Comparison of ENCODE assay signal across 26 cellular contexts in genomic region chr6:150100745-150101144, GRCh38. TPM values are rescaled to one million over a fixed set of nuclear protein-coding genes. Genes with fewer than 3 reads are reported as not detected.
"Had no signal": no experiment of that assay in that cellular context is flagged by ENCODE, and none has a peak within 500 bp of the region (broad histone marks: within the 10 kb centered on the region; RNA-seq: fewer than 3 reads in every experiment).

No MANE protein-coding gene starts in this region.

- H3K4me3 ChIP-seq: left ventricle myocardium inferior, lung, mucosa of descending colon, psoas muscle, right lobe of liver, smooth muscle cell, stomach, testis, thyroid gland, transverse colon, upper lobe of left lung, vagina had no signal

- H3K79me2 ChIP-seq: parathyroid adenoma had no signal

- ATAC-seq: mucosa of descending colon; naive thymus-derived CD4-positive, alpha-beta T cell; natural killer cell treated with Interleukin-12 subunit alpha and Interleukin-12 subunit beta and Interleukin-15 and Interleukin-18, amount 100 ng/mL, for 72 hours; psoas muscle; right lobe of liver; stimulated activated naive B cell treated with anti-CD40 and anti-IgM and Interleukin-4, amounts not matched to agents 10 μg/mL and 1 μg/mL and 100 μg/mL, for 72 hours; stimulated activated naive CD8-positive, alpha-beta T cell treated with anti-CD3 and anti-CD28 coated beads, Interleukin-15, Interleukin-2, amounts not matched to agents 100 U/mL and 50 U/mL, for 24 hours had no signal

- H3K36me3 Mint-ChIP-seq: immature natural killer cell; naive thymus-derived CD4-positive, alpha-beta T cell; natural killer cell treated with Interleukin-12 subunit alpha and Interleukin-12 subunit beta and Interleukin-15 and Interleukin-18, amount 100 ng/mL, for 72 hours; stimulated activated naive B cell treated with anti-CD40 and anti-IgM and Interleukin-4, amounts not matched to agents 10 μg/mL and 1 μg/mL and 100 μg/mL, for 72 hours had no signal

- H3K27ac ChIP-seq: left ventricle myocardium inferior, parathyroid adenoma, psoas muscle, right lobe of liver, stomach, testis, thyroid gland, transverse colon, upper lobe of left lung, vagina had no signal

- H3K36me3 ChIP-seq: left ventricle myocardium inferior, right lobe of liver, stomach, thyroid gland, transverse colon, upper lobe of left lung, vagina had no signal

- H3K27ac Mint-ChIP-seq: immature natural killer cell; naive thymus-derived CD4-positive, alpha-beta T cell; natural killer cell treated with Interleukin-12 subunit alpha and Interleukin-12 subunit beta and Interleukin-15 and Interleukin-18, amount 100 ng/mL, for 72 hours; stimulated activated naive B cell treated with anti-CD40 and anti-IgM and Interleukin-4, amounts not matched to agents 10 μg/mL and 1 μg/mL and 100 μg/mL, for 72 hours had no signal

- H3K4me1 ChIP-seq: left ventricle myocardium inferior, parathyroid adenoma, psoas muscle, right lobe of liver, stomach, testis, thyroid gland, transverse colon, upper lobe of left lung, vagina had no signal

- H3K4me2 ChIP-seq: smooth muscle cell had no signal

- H3K9me3 Mint-ChIP-seq: natural killer cell treated with Interleukin-12 subunit alpha and Interleukin-12 subunit beta and Interleukin-15 and Interleukin-18, amount 100 ng/mL, for 72 hours; stimulated activated naive B cell treated with anti-CD40 and anti-IgM and Interleukin-4, amounts not matched to agents 10 μg/mL and 1 μg/mL and 100 μg/mL, for 72 hours had no signal

- H3K4me3 Mint-ChIP-seq: immature natural killer cell; naive thymus-derived CD4-positive, alpha-beta T cell; natural killer cell treated with Interleukin-12 subunit alpha and Interleukin-12 subunit beta and Interleukin-15 and Interleukin-18, amount 100 ng/mL, for 72 hours; stimulated activated naive B cell treated with anti-CD40 and anti-IgM and Interleukin-4, amounts not matched to agents 10 μg/mL and 1 μg/mL and 100 μg/mL, for 72 hours had no signal

- H2AFZ ChIP-seq: parathyroid adenoma had no signal

- H3K27me3 ChIP-seq: right lobe of liver, testis, thyroid gland, upper lobe of left lung, vagina had no signal

- H3K4me1 Mint-ChIP-seq: immature natural killer cell; naive thymus-derived CD4-positive, alpha-beta T cell; stimulated activated naive B cell treated with anti-CD40 and anti-IgM and Interleukin-4, amounts not matched to agents 10 μg/mL and 1 μg/mL and 100 μg/mL, for 72 hours had no signal

- DNase-seq: hypothalamus; immature natural killer cell; left ventricle myocardium inferior; mesendoderm; midbrain; mucosa of descending colon; naive thymus-derived CD4-positive, alpha-beta T cell; nucleus accumbens; psoas muscle; right lobe of liver; stimulated activated CD4-positive, alpha-beta T cell treated with anti-CD3 and anti-CD28 coated beads, Interleukin-15, amount 100 ng/mL, for 24 hours; stimulated activated CD4-positive, alpha-beta T cell treated with anti-CD3 and anti-CD28 coated beads, Interleukin-2, amount 100 ng/mL, for 24 hours; stimulated activated CD4-positive, alpha-beta T cell treated with anti-CD3 and anti-CD28 coated beads, Interleukin-4, amount 100 ng/mL, for 1 hour; stimulated activated naive B cell treated with anti-CD40 and anti-IgM and Interleukin-4, amounts not matched to agents 10 μg/mL and 1 μg/mL and 100 μg/mL, for 72 hours; stimulated activated naive CD8-positive, alpha-beta T cell treated with anti-CD3 and anti-CD28 coated beads, Interleukin-15, Interleukin-2, amounts not matched to agents 100 U/mL and 50 U/mL, for 24 hours; stomach; testis; thyroid gland; transverse colon; upper lobe of left lung had no signal

RNA-seq across cellular contexts. Expression of gene PPP1R14C, which starts 42.1 kb away (rescaled TPM):
- total RNA-seq: myocyte; naive thymus-derived CD4-positive, alpha-beta T cell; right lobe of liver had no signal
- polyA plus RNA-seq: naive thymus-derived CD4-positive, alpha-beta T cell had no signal
